In the genomic region with DNA sequence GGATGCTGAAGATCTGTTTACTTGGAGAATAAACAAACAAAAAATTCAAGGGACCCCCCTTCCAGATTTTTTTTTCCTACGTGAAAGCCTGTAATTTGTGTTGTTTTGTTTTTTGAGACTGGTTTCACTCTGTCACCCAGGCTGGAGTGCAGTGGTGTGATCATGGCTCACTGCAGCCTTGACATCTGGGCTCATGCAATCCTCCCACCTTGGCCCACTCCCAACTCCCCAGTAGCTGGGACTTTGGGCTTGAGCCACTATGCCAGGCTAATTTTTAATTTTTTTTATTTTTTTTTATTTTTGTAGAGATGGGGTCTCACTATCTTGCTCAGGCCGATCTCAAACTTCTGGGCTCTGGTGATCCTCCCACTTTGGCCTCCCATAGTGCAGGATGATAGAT, we compare ENCODE assay signal across 16 cellular contexts. TPM values are rescaled to one million over a fixed set of nuclear protein-coding genes. Genes with fewer than 3 reads are reported as not detected.
"Had no signal": no experiment of that assay in that cellular context is flagged by ENCODE, and none has a peak within 500 bp of the region (broad histone marks: within the 10 kb centered on the region; RNA-seq: fewer than 3 reads in every experiment).

No MANE protein-coding gene starts in this region.

- H3K4me3 Mint-ChIP-seq: activated CD4-positive, alpha-beta T cell treated with anti-CD3 and anti-CD28 coated beads, Interleukin-2, amount 10 ng/mL, durations not matched to agents 24 days and 14 days; activated naive CD8-positive, alpha-beta T cell treated with anti-CD3 and anti-CD28 coated beads for 36 hours; brain; nephron progenitor cell; T-helper 2 cell treated with Interferon-gamma antibody and Interleukin-4, amounts not matched to agents 5 μg/mL and 100 μg/mL, for 36 hours had no signal

- H3K27ac Mint-ChIP-seq: activated CD4-positive, alpha-beta T cell treated with anti-CD3 and anti-CD28 coated beads, Interleukin-2, amount 10 ng/mL, durations not matched to agents 24 days and 14 days; activated naive CD8-positive, alpha-beta T cell treated with anti-CD3 and anti-CD28 coated beads for 36 hours; brain; nephron progenitor cell; T-helper 2 cell treated with Interferon-gamma antibody and Interleukin-4, amounts not matched to agents 5 μg/mL and 100 μg/mL, for 36 hours had no signal

- DNase-seq: activated CD4-positive, alpha-beta T cell treated with anti-CD3 and anti-CD28 coated beads, Interleukin-2, amount 10 ng/mL, durations not matched to agents 24 days and 14 days; activated CD4-positive, CD25-positive, alpha-beta regulatory T cell; activated CD8-positive, alpha-beta memory T cell treated with anti-CD3 and anti-CD28 coated beads, Interleukin-2, amount 50 U/mL, for 48 hours; activated gamma-delta T cell treated with Interleukin-2 at 50 U/mL for 16 hours; activated naive CD8-positive, alpha-beta T cell treated with anti-CD3 and anti-CD28 coated beads for 36 hours; hippocampal formation; left lung; nephron progenitor cell; occipital lobe; stimulated activated CD4-positive, alpha-beta T cell treated with anti-CD3 and anti-CD28 coated beads, Interleukin-1b, Interleukin-23, amount 100 ng/mL, for 48 hours; stomach had no signal

- H3K27me3 ChIP-seq: stomach, tibial nerve had no signal

- H3K36me3 ChIP-seq: left lung, stomach, tibial nerve had no signal

- H3K4me1 ChIP-seq: stomach, tibial nerve had no signal

- H3K9me3 Mint-ChIP-seq: activated CD4-positive, alpha-beta T cell treated with anti-CD3 and anti-CD28 coated beads, Interleukin-2, amount 10 ng/mL, durations not matched to agents 24 days and 14 days; activated naive CD8-positive, alpha-beta T cell treated with anti-CD3 and anti-CD28 coated beads for 36 hours; brain; nephron progenitor cell; T-helper 2 cell treated with Interferon-gamma antibody and Interleukin-4, amounts not matched to agents 5 μg/mL and 100 μg/mL, for 36 hours had no signal

- H3K27me3 Mint-ChIP-seq: brain had no signal

- H3K36me3 Mint-ChIP-seq: activated naive CD8-positive, alpha-beta T cell treated with anti-CD3 and anti-CD28 coated beads for 36 hours; brain had no signal

- H3K4me1 Mint-ChIP-seq: brain had no signal

- H3K9me3 ChIP-seq: left lung, stomach, tibial nerve had no signal

- H3K27ac ChIP-seq: stomach, tibial nerve had no signal

- ATAC-seq: left lung, sciatic nerve had no signal

RNA-seq across cellular contexts. Expression of a gene that starts 2.3 kb away (rescaled TPM):
- total RNA-seq: activated CD4-positive, alpha-beta T cell treated with anti-CD3 and anti-CD28 coated beads, Interleukin-2, amount 10 ng/mL, durations not matched to agents 24 days and 14 days; epithelial cell of proximal tubule had no signal
